ENCODE assay signal across 10 cellular contexts in the genomic region with DNA sequence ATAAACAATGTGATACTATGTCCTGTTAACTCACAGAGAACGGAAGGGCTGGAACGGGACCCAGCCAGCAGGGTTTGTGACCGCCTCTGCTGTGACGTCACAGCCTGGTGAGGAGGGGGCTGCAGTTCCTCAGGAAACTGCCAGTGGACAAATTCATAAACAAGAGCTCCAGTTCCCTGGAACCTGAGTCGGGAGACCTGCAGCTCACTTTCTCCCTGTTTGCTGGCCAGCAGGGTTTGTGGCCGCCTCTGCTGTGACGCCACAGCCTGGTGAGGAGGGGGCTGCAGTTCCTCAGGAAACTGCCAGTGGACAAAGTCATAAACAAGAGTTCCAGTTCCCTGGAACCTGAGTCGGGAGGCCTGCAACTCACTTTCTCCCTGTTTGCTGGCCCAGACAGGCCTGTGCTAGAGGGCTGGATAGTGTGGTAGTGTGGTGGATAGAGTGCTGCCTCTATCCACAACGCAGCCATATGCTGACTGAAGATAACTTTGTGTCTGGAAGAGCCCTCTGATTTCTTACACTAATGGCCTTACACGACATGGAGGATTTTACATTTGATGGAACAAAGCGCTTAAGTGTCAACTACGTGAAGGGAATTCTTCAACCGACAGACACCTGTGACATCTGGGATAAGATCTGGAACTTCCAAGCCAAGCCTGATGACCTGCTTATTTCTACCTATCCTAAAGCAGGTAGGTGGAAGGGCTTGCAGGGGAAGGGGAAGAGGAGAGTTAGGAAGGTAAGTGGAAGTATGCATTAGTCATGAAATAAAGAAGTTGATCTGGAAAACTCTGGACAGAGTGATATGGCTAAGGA. TPM values are rescaled to one million over a fixed set of nuclear protein-coding genes. Genes with fewer than 3 reads are reported as not detected.
DNase-seq lines count a peak whose midpoint lies in the region; ATAC-seq, FAIRE-seq and TF ChIP-seq lines count a peak whose summit lies in the region.
"Had no signal": no experiment of that assay in that cellular context is flagged by ENCODE, and none has a peak within 500 bp of the region (broad histone marks: within the 10 kb centered on the region; RNA-seq: fewer than 3 reads in every experiment).

Gene SULT1C4 (plus strand): TSS at position 140 of the 816 bp plus-strand sequence. CDS start 384 bp downstream, at position 524.

- peak within 1 kb of the TSS; percentile 41; the same call in 1 of the 2 replicates for H3K27ac ChIP-seq in HUES6 (ENCODE audit: low read depth, low read length)
- peak within 1 kb of the TSS; percentile 55 for H3K27ac ChIP-seq in HepG2 (ENCODE audit: extremely low read length, insufficient read depth, low read length)
- H3K27ac ChIP-seq in sigmoid colon, result peak within 1 kb of the TSS; percentile 48 to 64 (median 62)

- no peak for TF ChIP-seq EP300 in HepG2 (IDR thresholded peaks at IDR 0.05; ENCODE audit: low read depth in 2 of 2, low read length in 2 of 2)
- no peak for TF ChIP-seq EP300 in HepG2 (CRISPR knock-in tag; IDR thresholded peaks at IDR 0.05; ENCODE audit: borderline replicate concordance)
- no peak for TF ChIP-seq EP300 in sigmoid colon (IDR thresholded peaks at IDR 0.05)

- peak in 1 of 2 experiments; percentile 76; a peak in 2 of 4 replicates for TF ChIP-seq POLR2A in HepG2 (IDR thresholded peaks at IDR 0.05; ENCODE audit: insufficient read depth in 1 of 2, low read depth in 2 of 2, low read length in 2 of 2)
- no peak for TF ChIP-seq POLR2A in sigmoid colon (IDR thresholded peaks at IDR 0.05)

- no peak for TF ChIP-seq RAD21 in HepG2 (CRISPR knock-in tag; IDR thresholded peaks at IDR 0.05)

- H3K4me1 ChIP-seq in HUES6 (ENCODE audit: control insufficient read depth, insufficient read depth, low read length) (peaks cover 32% of the 10 kb centered on the region), HepG2 (ENCODE audit: insufficient read depth, low read length) (peaks cover 38% of the 10 kb centered on the region), sigmoid colon (peaks cover 0 to 18% (median 6%) of the 10 kb centered on the region in 4 donors)

- POLR2A ChIA-PET in HepG2 (lab: Yijun Ruan, JAX), result interaction anchor here (0.8 to 1.9 kb wide), 8 partner anchors 8 to 156 kb away, joined by 3 to 10 read pairs (median 5); partner anchors contain the start of genes GCC2 and LIMS1

- no peaks in the 10 kb centered on the region for H4K20me1 ChIP-seq in HepG2 (ENCODE audit: insufficient read depth, low read length)

- peak within 1 kb of the TSS; percentile 35 for H3K4me3 ChIP-seq in HUES6 (ENCODE audit: low read depth, low read length)
- H3K4me3 ChIP-seq in HepG2 (replicated peaks in 1 of 3; ENCODE audit: insufficient read depth in 1 of 3, low read depth in 2 of 3, low read length in 3 of 3), result peak within 1 kb of the TSS; percentile 54 to 74 (median 64)
- peak within 1 kb of the TSS; percentile 25 to 44 (median 32) for H3K4me3 ChIP-seq in sigmoid colon

- peak within 1 kb of the TSS; percentile 60 for H2AFZ ChIP-seq in HepG2 (ENCODE audit: low read length)

- peak; percentile 90 for ATAC-seq in HepG2

- H3K4me2 ChIP-seq in HepG2 (ENCODE audit: low read depth, low read length), result peak within 1 kb of the TSS; percentile 92

- TF ChIP-seq CTCF in HepG2 (CRISPR knock-in tag; IDR thresholded peaks at IDR 0.05), result peak; percentile 25
- no peak for TF ChIP-seq CTCF in sigmoid colon (IDR thresholded peaks at IDR 0.05)

- H3K9me3 ChIP-seq in HUES6 (ENCODE audit: control insufficient read depth, insufficient read depth, low read depth, low read length), result no peaks in the 10 kb centered on the region
- H3K9me3 ChIP-seq in HepG2 (ENCODE audit: low read length), result no peaks in the 10 kb centered on the region
- no peaks in the 10 kb centered on the region for H3K9me3 ChIP-seq in sigmoid colon

- FAIRE-seq in HepG2 (lab: Jason Lieb, UNC), result peak; percentile 37
- FAIRE-seq: islet of Langerhans had no signal

- H3K9ac ChIP-seq in HUES6 (ENCODE audit: low read length) (peak within 1 kb of the TSS; percentile 27), HepG2 (ENCODE audit: insufficient read depth, low read depth, low read length) (peak within 1 kb of the TSS; percentile 76)

- H3K79me2 ChIP-seq in HepG2 (ENCODE audit: insufficient read depth, low read length), result no peaks in the 10 kb centered on the region

- DNase-seq in dermis blood vessel endothelial cell, result peak; percentile 88
- DNase-seq in HepG2 (ENCODE audit: low spot score), result peak; percentile 63
- DNase-seq in sigmoid colon, result peak; percentile 80
- DNase-seq in NCI-H345 (lab: John Stamatoyannopoulos, UW), result no peak
- DNase-seq in HUDEP-2 (lab: John Stamatoyannopoulos, UW; ENCODE audit: unreplicated experiment in 76 of 76), result no peak
- DNase-seq in dedifferentiated amniotic fluid mesenchymal stem cell (ENCODE audit: extremely low spot score), result no peak
- no peak for DNase-seq in NAMALWA (ENCODE audit: low spot score)
- DNase-seq: activated effector memory CD4-positive, alpha-beta T cell treated with Interleukin-2 at 50 U/mL for 16 hours had no signal

- TSS peak; percentile 73 for BruUV-seq in HepG2 (replicated peaks; lab: Mats Ljungman, UMichigan)

- intact Hi-C loops in HepG2 (cut with micrococcal nuclease; ENCODE audit: unreplicated experiment) (no loop called here), sigmoid colon (cut with DNase I) (no loop called here)

- H3K36me3 ChIP-seq in HUES6 (ENCODE audit: control insufficient read depth, insufficient read depth, low read length) (no peaks in the 10 kb centered on the region), HepG2 (replicated peaks in 1 of 2; ENCODE audit: control insufficient read depth in 1 of 2, insufficient read depth in 2 of 2, low read length in 2 of 2) (no peaks in the 10 kb centered on the region; a peak in 1 of 5 replicates), sigmoid colon (no peaks in the 10 kb centered on the region)

- CTCF ChIA-PET in HepG2 (lab: Yijun Ruan, JAX; ENCODE audit: low intra/inter-chr PET ratio, low total read pairs), result no interaction called here

- H3K27me3 ChIP-seq in HUES6 (ENCODE audit: control insufficient read depth, insufficient read depth, low read length) (no peaks in the 10 kb centered on the region), HepG2 (ENCODE audit: control insufficient read depth in 1 of 2, insufficient read depth in 2 of 2, low read length in 2 of 2) (no peaks in the 10 kb centered on the region), sigmoid colon (no peaks in the 10 kb centered on the region)

- WGBS in HepG2 (ENCODE audit: low lambda C conversion rate), result 28% methylated on average over 13 of the region's 13 CpGs
- WGBS in sigmoid colon, 2 donors, result 41 to 80% methylated on average over 13 of the region's 13 CpGs

- in situ Hi-C loops in HepG2 (cut with HindIII; ENCODE audit: extremely low pct_ligation_motif_present, low pct_unique_long_range_greater_than_20kb), result no loop called here

TF ChIP-seq in HepG2, 621 proteins besides CTCF, POLR2A, EP300 and RAD21 (continues in another document):
- no peak for TF ChIP-seq MLLT10 (CRISPR knock-in tag; IDR thresholded peaks at IDR 0.05)
- no peak for TF ChIP-seq GLMP (CRISPR knock-in tag; IDR thresholded peaks at IDR 0.05; ENCODE audit: borderline replicate concordance)
- peak; percentile 55 for TF ChIP-seq BORCS8-MEF2B (CRISPR knock-in tag; IDR thresholded peaks at IDR 0.05)
- no peak for TF ChIP-seq JDP2 (CRISPR knock-in tag; IDR thresholded peaks at IDR 0.05; ENCODE audit: borderline replicate concordance)
- 0 out of 2 replicates have a peak, but pooled peaks have one; percentile 30 for TF ChIP-seq MYPOP (CRISPR knock-in tag; IDR thresholded peaks at IDR 0.05)

RNA-seq across cellular contexts. Expression of gene SULT1C4, which starts in this region (rescaled TPM):
- total RNA-seq in dermis blood vessel endothelial cell (76.7 and 136 TPM in 2 replicates), HepG2 (2016; rRNA removed; fragmentation: Illumina TruSeq; extraction: Trizol) (1.3 and 2.6 TPM in 2 replicates), sigmoid colon (1 to 10 TPM; 2.6 to 7.2 (median 4.8) TPM)
- total RNA-seq in HepG2 (2016; cell fraction: cytosol; rRNA removed; fragmentation: Illumina TruSeq; extraction: Trizol; ENCODE audit: low read depth), result 0.44 and 1.4 TPM in 2 replicates
- 1.6 and 2.7 TPM in 2 replicates for total RNA-seq in HepG2 (2016; cell fraction: insoluble cytoplasmic fraction; rRNA removed; fragmentation: Illumina TruSeq; extraction: Trizol)
- total RNA-seq in HepG2 (2016; cell fraction: membrane; rRNA removed; fragmentation: Illumina TruSeq; extraction: Trizol), result 0.69 and 1.0 TPM in 2 replicates
- 1.6 and 2.1 TPM in 2 replicates for total RNA-seq in HepG2 (2016; cell fraction: nucleus; rRNA removed; fragmentation: Illumina TruSeq; extraction: Trizol)
- polyA plus RNA-seq in HepG2 (2011; rRNA removed) (8.3 and 8.6 TPM in 2 replicates), sigmoid colon (1 to 10 TPM in 1 of 3 donors, under 1 TPM in 1, not detected in 1; 0.60 to 1.0 TPM)
- polyA plus RNA-seq in HepG2 (2011; cell fraction: cytosol; rRNA removed), result 3.3 and 6.0 TPM in 2 replicates
- 6.7 and 11.5 TPM in 2 replicates for polyA plus RNA-seq in HepG2 (2011; cell fraction: nucleus; rRNA removed)
- 10.1 and 13.4 TPM in 2 replicates for polyA plus RNA-seq in HepG2 (2012)
- polyA plus RNA-seq in HepG2 (2016; cell fraction: cytosol; fragmentation: Illumina TruSeq; extraction: Trizol; ENCODE audit: low read depth), result 0.19 and 0.44 TPM in 2 replicates
- polyA plus RNA-seq in HepG2 (2016; cell fraction: insoluble cytoplasmic fraction; fragmentation: Illumina TruSeq; extraction: Trizol; ENCODE audit: low read depth), result 2.9 and 3.1 TPM in 2 replicates
- 0.28 and 0.62 TPM in 2 replicates for polyA plus RNA-seq in HepG2 (2016; cell fraction: membrane; fragmentation: Illumina TruSeq; extraction: Trizol; ENCODE audit: low read depth)
- polyA plus RNA-seq in HepG2 (2016; cell fraction: nucleus; fragmentation: Illumina TruSeq; extraction: Trizol; ENCODE audit: insufficient read depth, low read depth), result 3.3 and 3.7 TPM in 2 replicates
- 5.0 TPM in 1 of 2 replicates, not detected in the other for polyA minus RNA-seq in HepG2 (2011; rRNA and poly(A)+ RNA removed; ENCODE audit: low replicate concordance)
- polyA minus RNA-seq in HepG2 (2011; cell fraction: cytosol; rRNA and poly(A)+ RNA removed), result 4.2 and 7.0 TPM in 2 replicates
- 12.0 and 17.8 TPM in 2 replicates for polyA minus RNA-seq in HepG2 (2011; cell fraction: nucleus; rRNA and poly(A)+ RNA removed)

Comparison
In these comparisons a context has a peak if more than half of its experiments do, and no peak if none do; other contexts are left out.
1. DNase-seq: peak in dermis blood vessel endothelial cell (single experiment), HepG2 (single experiment) and sigmoid colon (single experiment); none in NCI-H345 (single experiment), HUDEP-2 (0 of 76), dedifferentiated amniotic fluid mesenchymal stem cell (single experiment) and NAMALWA (single experiment).
2. Peak in every context shown above with its lines, with median percentiles within 50 percentile points of each other: H3K27ac ChIP-seq and H3K4me3 ChIP-seq.